In the genomic region with DNA sequence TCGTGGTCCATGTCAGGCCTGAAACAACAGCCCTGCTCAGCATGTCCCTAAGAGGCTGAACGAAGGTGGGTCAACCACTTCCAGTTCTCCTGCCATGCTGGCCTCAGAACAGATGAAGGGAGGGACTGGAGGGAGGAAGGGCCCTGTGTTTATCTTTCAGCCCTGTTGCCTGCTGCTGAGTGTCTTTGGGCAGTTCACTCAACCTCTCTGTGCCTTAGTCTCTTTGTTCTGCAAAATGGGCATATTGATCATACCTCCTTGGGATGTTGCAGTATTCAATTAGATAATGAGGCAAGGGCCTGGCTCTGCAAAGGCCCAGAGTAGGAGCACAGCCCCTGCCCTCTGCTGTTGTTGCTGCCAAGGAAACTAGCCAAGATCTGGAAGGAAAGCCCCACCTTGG, we compare ENCODE assay signal across 23 cellular contexts.
DNase-seq lines count a peak whose midpoint lies in the region; ATAC-seq, FAIRE-seq and TF ChIP-seq lines count a peak whose summit lies in the region.
"Had no signal": no experiment of that assay in that cellular context is flagged by ENCODE, and none has a peak within 500 bp of the region (broad histone marks: within the 10 kb centered on the region; RNA-seq: fewer than 3 reads in every experiment).

No MANE protein-coding gene starts in this region.

- intact Hi-C loops in HepG2 (cut with micrococcal nuclease; ENCODE audit: unreplicated experiment), result no loop called here
- intact Hi-C loops in right lobe of liver (cut with DNase I), result loop anchor here in 1 of 2 donors (10.0 kb wide), 1 partner anchor 189 kb away; no protein-coding TSS in a partner anchor
- intact Hi-C loops in spleen (cut with DNase I; ENCODE audit: low total_unique reads), result no loop called here

- BruUV-seq in HepG2 (replicated peaks; lab: Mats Ljungman, UMichigan), result no TSS peak

- H3K27me3 ChIP-seq in HepG2 (ENCODE audit: control insufficient read depth in 1 of 2, insufficient read depth in 2 of 2, low read length in 2 of 2) (peaks cover 2 to 5% of the 10 kb centered on the region in 2 experiments; a peak in 1 of 5 replicates), right lobe of liver (no peaks in the 10 kb centered on the region), H1 (replicated peaks in 1 of 4; ENCODE audit: control insufficient read depth in 3 of 4, extremely low read depth in 1 of 4, insufficient read depth in 3 of 4, low read length in 3 of 4) (no peaks in the 10 kb centered on the region), spleen (replicated peaks in 1 of 7) (peaks cover 0 to 16% (median 0%) of the 10 kb centered on the region in 7 donors)
- H3K27me3 ChIP-seq: BE2C had no signal

- no peaks in the 10 kb centered on the region for H3K79me1 ChIP-seq in H1 (ENCODE audit: low read depth, low read length)

- H3K36me3 ChIP-seq in HepG2 (replicated peaks in 1 of 2; ENCODE audit: control insufficient read depth in 1 of 2, insufficient read depth in 2 of 2, low read length in 2 of 2) (no peaks in the 10 kb centered on the region), right lobe of liver (no peaks in the 10 kb centered on the region), H1 (ENCODE audit: control insufficient read depth in 2 of 4, insufficient read depth in 4 of 4, low read length in 3 of 4) (no peaks in the 10 kb centered on the region), spleen (no peaks in the 10 kb centered on the region)
- H3K36me3 ChIP-seq: BE2C had no signal

- H2BK5ac ChIP-seq in H1 (ENCODE audit: low read depth, low read length), result no peak overlapping the region

- no peak for ATAC-seq in HepG2
- ATAC-seq in right lobe of liver, result no peak
- no peak for ATAC-seq in GM18870 (IDR thresholded peaks at IDR 0.05; ENCODE audit: unreplicated experiment)
- ATAC-seq in GM21737 (IDR thresholded peaks at IDR 0.05; ENCODE audit: unreplicated experiment), result no peak
- ATAC-seq: CD8-positive, alpha-beta T cell; GM12878; HCT116 had no signal

- TF ChIP-seq POLR2A in HepG2 (IDR thresholded peaks at IDR 0.05; ENCODE audit: insufficient read depth in 1 of 2, low read depth in 2 of 2, low read length in 2 of 2), result no peak
- no peak for TF ChIP-seq POLR2A in right lobe of liver (IDR thresholded peaks at IDR 0.05)
- no peak for TF ChIP-seq POLR2A in NB4 (IDR thresholded peaks at IDR 0.05; ENCODE audit: extremely low read depth, insufficient read length)
- no peak for TF ChIP-seq POLR2A in H1 (IDR thresholded peaks at IDR 0.05; ENCODE audit: control extremely low read depth in 1 of 2, low read depth in 2 of 2, low read length in 2 of 2)
- no peak for TF ChIP-seq POLR2A in spleen (IDR thresholded peaks at IDR 0.05)

- H3K4ac ChIP-seq in H1 (replicated peaks; ENCODE audit: insufficient read length, low read depth, low read length), result no peak overlapping the region

- in situ Hi-C loops in HepG2 (cut with HindIII; ENCODE audit: extremely low pct_ligation_motif_present, low pct_unique_long_range_greater_than_20kb), result no loop called here

- peaks cover 1% of the 10 kb centered on the region; the same call in 1 of the 2 replicates for H3K23me2 ChIP-seq in H1 (ENCODE audit: low read depth, low read length)

- no peaks in the 10 kb centered on the region for H4K20me1 ChIP-seq in HepG2 (ENCODE audit: insufficient read depth, low read length)
- H4K20me1 ChIP-seq in H1 (replicated peaks in 1 of 2; ENCODE audit: control insufficient read depth in 1 of 2, insufficient read depth in 2 of 2, low read length in 2 of 2), result no peaks in the 10 kb centered on the region

- no peak overlapping the region for H3K23ac ChIP-seq in H1 (ENCODE audit: insufficient read length)

- no peak overlapping the region for H2AK5ac ChIP-seq in H1 (ENCODE audit: low read depth, low read length)

- H3K79me2 ChIP-seq in HepG2 (ENCODE audit: insufficient read depth, low read length), result no peaks in the 10 kb centered on the region
- H3K79me2 ChIP-seq in H1 (ENCODE audit: control insufficient read depth in 1 of 2, insufficient read depth in 2 of 2, low read length in 2 of 2), result no peaks in the 10 kb centered on the region

- no peak overlapping the region for H4K8ac ChIP-seq in H1 (ENCODE audit: extremely low read depth, insufficient read depth, low read length)

- DNase-seq in HepG2 (ENCODE audit: low spot score) (no peak), right lobe of liver (no peak), NB4 (ENCODE audit: low read depth) (peak; percentile 11), H1 (ENCODE audit: low read depth in 1 of 2, low spot score in 2 of 2) (no peak), spleen (peak; percentile 31), RWPE1 (ENCODE audit: low spot score) (no peak)
- DNase-seq: ACHN; AML-193; BE2C; Caco-2; CD4-positive, CD25-positive, alpha-beta regulatory T cell; CD8-positive, alpha-beta T cell; DMS153; DND-41; H9 had no signal

- POLR2A ChIA-PET in HepG2 (lab: Yijun Ruan, JAX) (no interaction called here), H1 (lab: Charles Lee; ENCODE audit: partially characterized antibody) (no interaction called here), RWPE1 (lab: Yijun Ruan, JAX; ENCODE audit: low non-redundant PET) (no interaction called here)

- FAIRE-seq in HepG2 (lab: Jason Lieb, UNC), result no peak
- FAIRE-seq in H1 (lab: Jason Lieb, UNC), result no peak
- FAIRE-seq: A204.1, G401.6, GM12878 had no signal

- no peak overlapping the region for H2AFZ ChIP-seq in HepG2 (ENCODE audit: low read length)
- no peak overlapping the region for H2AFZ ChIP-seq in H1 (ENCODE audit: low read length)

- no peak overlapping the region for H4K5ac ChIP-seq in H1 (ENCODE audit: insufficient read length, low read depth, low read length)

- no peak overlapping the region for H2BK15ac ChIP-seq in H1 (ENCODE audit: low read length)

- WGBS in HepG2 (ENCODE audit: low lambda C conversion rate), result no CpG with 5 or more reads among the region's 2 CpGs
- WGBS in right lobe of liver (ENCODE audit: insufficient coverage, low coverage, low lambda C conversion rate, missing lambda C conversion rate), result 40% methylated on average over 1 of the region's 2 CpGs
- 92% methylated on average over 2 of the region's 2 CpGs; no CpG with 5 or more reads in 1 of the 2 experiments for WGBS in H1 (ENCODE audit: extremely low coverage in 1 of 2, insufficient coverage in 1 of 2, insufficient read length in 1 of 2, insufficient replicate concordance in 2 of 2, low coverage in 1 of 2, low lambda C conversion rate in 2 of 2, missing lambda C conversion rate in 1 of 2), 2 experiments
- 29 to 53% (median 47%) methylated on average over 2 of the region's 2 CpGs for WGBS in spleen, 5 donors

- H3K4me2 ChIP-seq in HepG2 (ENCODE audit: low read depth, low read length) (no peak overlapping the region), H1 (ENCODE audit: insufficient read depth in 1 of 2, low read depth in 2 of 2, low read length in 2 of 2) (no peak overlapping the region)

- TF ChIP-seq RAD21 in HepG2 (CRISPR knock-in tag; IDR thresholded peaks at IDR 0.05) (no peak), H1 (IDR thresholded peaks at IDR 0.05 in 1 of 2, conservative IDR thresholded peaks at IDR 0.05 in 1 of 2; ENCODE audit: low read depth in 2 of 2, low read length in 2 of 2) (no peak)

- H4K91ac ChIP-seq in H1 (replicated peaks; ENCODE audit: insufficient read length, low read length), result no peak overlapping the region

- H3K27ac ChIP-seq in HepG2 (ENCODE audit: extremely low read length, insufficient read depth, low read length) (no peak overlapping the region), right lobe of liver (no peak overlapping the region), H1 (ENCODE audit: low read depth, low read length) (no peak overlapping the region), spleen (no peak overlapping the region), RWPE1 (no peak overlapping the region)
- H3K27ac ChIP-seq: 22Rv1, C4-2B had no signal

- H3K18ac ChIP-seq in H1 (ENCODE audit: extremely low read depth, low read length), result no peak overlapping the region

- H3K9ac ChIP-seq in HepG2 (ENCODE audit: insufficient read depth, low read depth, low read length), result no peak overlapping the region
- H3K9ac ChIP-seq in H1 (replicated peaks in 1 of 4; ENCODE audit: extremely low read depth in 1 of 4, low read depth in 3 of 4, low read length in 3 of 4), result no peak overlapping the region

- no peak overlapping the region for H2BK20ac ChIP-seq in H1 (ENCODE audit: low read length)

- H3K4me1 ChIP-seq in HepG2 (ENCODE audit: insufficient read depth, low read length) (peaks cover 9% of the 10 kb centered on the region; the same call in 1 of the 2 replicates), right lobe of liver (no peaks in the 10 kb centered on the region), H1 (replicated peaks in 1 of 4; ENCODE audit: control insufficient read depth in 3 of 4, insufficient read depth in 4 of 4, low read length in 3 of 4) (no peaks in the 10 kb centered on the region), spleen (peaks cover 0 to 2% (median 0%) of the 10 kb centered on the region in 6 donors)
- H3K4me1 ChIP-seq: BE2C, Caco-2 had no signal

- H3K4me3 ChIP-seq in HepG2 (replicated peaks in 1 of 3; ENCODE audit: insufficient read depth in 1 of 3, low read depth in 2 of 3, low read length in 3 of 3) (no peak overlapping the region), right lobe of liver (no peak overlapping the region), NB4 (ENCODE audit: low read depth, low read length) (no peak overlapping the region), H1 (ENCODE audit: extremely low read depth in 1 of 4, insufficient read depth in 2 of 4, low read depth in 3 of 4, low read length in 4 of 4) (no peak overlapping the region), spleen (no peak overlapping the region)
- H3K4me3 ChIP-seq: GM12878 had no signal

- H2BK120ac ChIP-seq in H1 (replicated peaks; ENCODE audit: low read depth, low read length), result no peak overlapping the region

- H2BK12ac ChIP-seq in H1 (ENCODE audit: low read depth, low read length), result no peak overlapping the region

- no peaks in the 10 kb centered on the region for H3K9me3 ChIP-seq in HepG2 (ENCODE audit: low read length)
- H3K9me3 ChIP-seq in right lobe of liver, result no peaks in the 10 kb centered on the region
- H3K9me3 ChIP-seq in H1 (ENCODE audit: insufficient read depth in 2 of 2, low read depth in 1 of 2, low read length in 1 of 2), result no peaks in the 10 kb centered on the region
- H3K9me3 ChIP-seq in spleen, result no peaks in the 10 kb centered on the region
- H3K9me3 ChIP-seq: Caco-2 had no signal

- TF ChIP-seq CTCF in HepG2 (CRISPR knock-in tag; IDR thresholded peaks at IDR 0.05) (no peak), right lobe of liver (IDR thresholded peaks at IDR 0.05) (no peak), NB4 (IDR thresholded peaks at IDR 0.05; ENCODE audit: low read depth, low read length) (no peak), H1 (IDR thresholded peaks at IDR 0.05; ENCODE audit: control extremely low read depth in 1 of 3, insufficient read depth in 1 of 3, low read depth in 1 of 3, low read length in 3 of 3) (no peak), spleen (IDR thresholded peaks at IDR 0.05 in 8 of 11, conservative IDR thresholded peaks at IDR 0.05 in 3 of 11) (no peak), RWPE1 (conservative IDR thresholded peaks at IDR 0.05; ENCODE audit: low read depth) (no peak)

- CTCF ChIA-PET in HepG2 (lab: Yijun Ruan, JAX; ENCODE audit: low intra/inter-chr PET ratio, low total read pairs), result no interaction called here
- CTCF ChIA-PET in H1 (lab: Charles Lee; ENCODE audit: partially characterized antibody), result no interaction called here
- CTCF ChIA-PET in RWPE1 (lab: Yijun Ruan, JAX), result no interaction called here

- no peak for TF ChIP-seq EP300 in HepG2 (IDR thresholded peaks at IDR 0.05; ENCODE audit: low read depth in 2 of 2, low read length in 2 of 2)
- TF ChIP-seq EP300 in HepG2 (CRISPR knock-in tag; IDR thresholded peaks at IDR 0.05; ENCODE audit: borderline replicate concordance), result no peak
- no peak for TF ChIP-seq EP300 in H1 (IDR thresholded peaks at IDR 0.05; ENCODE audit: borderline replicate concordance in 1 of 2, low read depth in 2 of 2, low read length in 2 of 2)

- H3K56ac ChIP-seq in H1 (replicated peaks; ENCODE audit: insufficient read length, low read depth, low read length), result no peak overlapping the region

- no peak overlapping the region for H3K14ac ChIP-seq in H1 (ENCODE audit: insufficient read length)

Comparison
In these comparisons a context has a peak if more than half of its experiments do, and no peak if none do; other contexts are left out.
1. DNase-seq: peak in NB4 (single experiment) and spleen (single experiment); none in HepG2 (single experiment), right lobe of liver (0 of 3), H1 (0 of 2) and RWPE1 (single experiment).
2. Of the 41 proteins assayed by ChIP-seq in both HepG2 and H1: peak only in HepG2: none; only in H1: KDM1A; in both: none; in neither: 40.